In genomic region chr7:74417419-74417971, GRCh38 we compare ENCODE assay signal across 8 cellular contexts. TPM values are rescaled to one million over a fixed set of nuclear protein-coding genes. Genes with fewer than 3 reads are reported as not detected.
DNase-seq lines count a peak whose midpoint lies in the region; ATAC-seq and TF ChIP-seq lines count a peak whose summit lies in the region.

No MANE protein-coding gene starts in this region.

- H3K27me3 Mint-ChIP-seq in CD4-positive, alpha-beta T cell = no peaks in the 10 kb centered on the region

- TF ChIP-seq CTCF in CD4-positive, alpha-beta T cell (IDR thresholded peaks at IDR 0.05) = peak; percentile 98
- TF ChIP-seq CTCF in Panc1 (IDR thresholded peaks at IDR 0.05) = peak; percentile 97
- TF ChIP-seq CTCF in foreskin fibroblast (IDR thresholded peaks at IDR 0.05; ENCODE audit: low read depth, low read length) = peak; percentile 95

- no peak overlapping the region for H3K27ac ChIP-seq in CD4-positive, alpha-beta T cell (ENCODE audit: low read depth, low read length)
- peak overlapping the region; percentile 64 for H3K27ac ChIP-seq in Panc1 (ENCODE audit: low read length)

- POLR2A ChIA-PET in CD4-positive, alpha-beta T cell (lab: Charles Lee) = no interaction called here
- POLR2A ChIA-PET in Panc1 (lab: Charles Lee) = no interaction called here

- CTCF ChIA-PET in CD4-positive, alpha-beta T cell (lab: Charles Lee) = interaction anchor here (0.7 to 1.0 kb wide), 2 partner anchors 149 to 628 kb away, joined by 3 to 6 read pairs; no protein-coding TSS in a partner anchor
- CTCF ChIA-PET in Panc1 (lab: Charles Lee) = interaction anchor here (0.6 kb wide), 1 partner anchor 73 kb away, joined by 9 read pairs; no protein-coding TSS in a partner anchor

- BruUV-seq in Panc1 (replicated peaks; lab: Mats Ljungman, UMichigan) = no TSS peak

- H3K9me3 ChIP-seq in CD4-positive, alpha-beta T cell (ENCODE audit: control insufficient read depth, low read length) = no peaks in the 10 kb centered on the region
- no peaks in the 10 kb centered on the region for H3K9me3 ChIP-seq in Panc1 (ENCODE audit: control insufficient read depth, insufficient read depth, low read depth, low read length)

- in situ Hi-C loops in Panc1 (cut with HindIII; ENCODE audit: low pct_unique_long_range_greater_than_20kb, low sequenced_read_pairs) = no loop called here

- no peak overlapping the region for H3K4me3 Mint-ChIP-seq in CD4-positive, alpha-beta T cell

- no peaks in the 10 kb centered on the region for H3K27me3 ChIP-seq in CD4-positive, alpha-beta T cell (ENCODE audit: control insufficient read depth, insufficient read depth, low read length)
- H3K27me3 ChIP-seq in Panc1 (ENCODE audit: control insufficient read depth, insufficient read depth, low read length) = no peaks in the 10 kb centered on the region

- intact Hi-C loops in CD4-positive, alpha-beta T cell (cut with DNase I, micrococcal nuclease) = loop anchor here (1.0 to 10.0 kb wide), 6 partner anchors 31 to 630 kb away; no protein-coding TSS in a partner anchor
- intact Hi-C loops in Panc1 (cut with micrococcal nuclease; ENCODE audit: unreplicated experiment) = loop anchor here (2.0 to 5.0 kb wide), 2 partner anchors 127 to 150 kb away; no protein-coding TSS in a partner anchor

- peak; percentile 73 for ATAC-seq in CD4-positive, alpha-beta T cell (ENCODE audit: poor library complexity)
- ATAC-seq in HG03342 (IDR thresholded peaks at IDR 0.05; ENCODE audit: unreplicated experiment) (peak; percentile 51), Panc1 (peak; percentile 96), GM19463 (IDR thresholded peaks at IDR 0.05; ENCODE audit: unreplicated experiment) (no peak)

- H3K4me3 ChIP-seq in Panc1 (ENCODE audit: low read depth in 2 of 2, low read length in 2 of 2) = no peak overlapping the region
- H3K4me3 ChIP-seq in foreskin fibroblast (ENCODE audit: low read depth in 1 of 2, low read length in 2 of 2) = no peak overlapping the region

- H3K27ac Mint-ChIP-seq in CD4-positive, alpha-beta T cell = no peak overlapping the region

- no peaks in the 10 kb centered on the region for H3K4me1 ChIP-seq in Panc1 (ENCODE audit: control insufficient read depth, insufficient read depth, low read length)

- no peaks in the 10 kb centered on the region for H3K36me3 ChIP-seq in Panc1 (ENCODE audit: control insufficient read depth, insufficient read depth, low read length)

- H3K9me3 Mint-ChIP-seq in CD4-positive, alpha-beta T cell = no peaks in the 10 kb centered on the region

- no peaks in the 10 kb centered on the region for H3K4me1 Mint-ChIP-seq in CD4-positive, alpha-beta T cell (ENCODE audit: low read depth)

- peak; percentile 30 to 70 (median 37) for DNase-seq in CD4-positive, alpha-beta T cell
- peak; percentile 77 for DNase-seq in Panc1 (ENCODE audit: low read depth, low spot score)
- DNase-seq in activated T-helper 1 cell treated with anti-CD3 and anti-CD28 coated beads, Interleukin-2, amount 50 U/mL, for 16 hours (ENCODE audit: low read depth in 1 of 2, low spot score in 1 of 2) = peak; percentile 26 to 33
- DNase-seq in foreskin fibroblast = peak; percentile 36 to 78
- DNase-seq in occipital lobe (lab: John Stamatoyannopoulos, UW) = peak; percentile 42
- peak; percentile 84 for DNase-seq in superior temporal gyrus (ENCODE audit: extremely low spot score)

- no peaks in the 10 kb centered on the region for H3K36me3 Mint-ChIP-seq in CD4-positive, alpha-beta T cell (ENCODE audit: low read depth)

RNA-seq across cellular contexts. Expression of gene GTF2IRD1, which starts 36.2 kb away (rescaled TPM):
- total RNA-seq in CD4-positive, alpha-beta T cell = 1 to 10 TPM in 1 of 2 experiments, under 1 TPM in 1; 0.74 to 1.2 TPM
- total RNA-seq in Panc1 (2021; ENCODE audit: unreplicated experiment) = 54.0 TPM
- polyA plus RNA-seq in Panc1 (2012; ENCODE audit: insufficient read length) = 49.5 TPM
- total RNA-seq in occipital lobe = 16.1 TPM

Comparison
In these comparisons a context has a peak if more than half of its experiments do, and no peak if none do; other contexts are left out.
1. DNase-seq: peak in every context shown above with its lines; median percentile 84 in superior temporal gyrus; 77 in Panc1; 57 in foreskin fibroblast; 42 in occipital lobe; 37 in CD4-positive, alpha-beta T cell; 30 in activated T-helper 1 cell treated with anti-CD3 and anti-CD28 coated beads, Interleukin-2, amount 50 U/mL, for 16 hours.